Comparison of ENCODE assay signal across 9 cellular contexts in the genomic region with DNA sequence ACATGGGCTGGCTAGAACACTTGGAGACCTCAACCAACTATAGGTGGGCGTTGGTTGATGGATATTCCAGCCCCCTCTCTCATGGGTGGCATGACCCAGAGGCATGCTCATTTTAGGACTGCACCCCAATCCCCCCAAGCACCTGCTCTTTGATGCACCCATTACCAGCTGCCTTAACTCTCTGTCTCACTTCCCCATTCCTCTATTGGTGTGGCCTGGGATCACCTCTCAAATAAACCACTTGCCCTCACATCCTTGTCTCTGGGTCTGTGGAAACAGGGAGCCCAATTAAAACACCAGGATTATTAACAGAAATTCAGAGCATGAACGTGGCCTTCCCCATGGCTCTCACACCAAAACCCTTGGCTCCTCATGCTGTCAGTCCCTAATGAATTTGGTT.
"Had no signal": no experiment of that assay in that cellular context is flagged by ENCODE, and none has a peak within 500 bp of the region (broad histone marks: within the 10 kb centered on the region; RNA-seq: fewer than 3 reads in every experiment).

No MANE protein-coding gene starts in this region.

- H3K9me3 Mint-ChIP-seq: GM23338, H9 had no signal

- FAIRE-seq: H54, HepG2 had no signal

- H3K4me3 ChIP-seq: GM23338 had no signal

- H3K4me3 Mint-ChIP-seq: GM23338, H9, HFFc6 had no signal

- DNase-seq: H9, HFFc6, KBM-7 had no signal

- H3K27ac ChIP-seq: HL-60 had no signal

- H3K36me3 Mint-ChIP-seq: IgD-negative memory B cell had no signal

- ATAC-seq: HCT116, HepG2 had no signal

- H3K27ac Mint-ChIP-seq: GM23338, H9, HFFc6, IgD-negative memory B cell had no signal

- H3K4me2 ChIP-seq: GM23338 had no signal

- H2AFZ ChIP-seq: GM23338 had no signal

- H3K4me1 Mint-ChIP-seq: IgD-negative memory B cell had no signal
